7 cellular contexts compared by ENCODE assay signal in genomic region chr7:73213019-73213538, GRCh38.
A peak's percentile ranks its signal among the peaks of the same experiment; 100 is the strongest.
DNase-seq lines count a peak whose midpoint lies in the region; ATAC-seq, FAIRE-seq and TF ChIP-seq lines count a peak whose summit lies in the region.
"Not testable (repeated sequence)": the region's sequence is repeated elsewhere in the genome, so short reads cannot be mapped to it uniquely, and the experiment has no call there.

No MANE protein-coding gene starts in this region.

- H3K4me2 ChIP-seq in OCI-LY1 (ENCODE audit: low read length); K562 (ENCODE audit: insufficient read depth, low read length): not testable (repeated sequence)

- H3K4me1 ChIP-seq in OCI-LY1 (ENCODE audit: insufficient read depth, low read length, severe bottlenecking); K562 (replicated peaks in 1 of 2; ENCODE audit: control insufficient read depth in 2 of 2, insufficient read depth in 2 of 2, low read length in 2 of 2); right cardiac atrium (ENCODE audit: control insufficient read depth, insufficient read depth, low read length); mucosa of descending colon (ENCODE audit: low read depth): not testable (repeated sequence)

- CTCF ChIA-PET in K562 (lab: Yijun Ruan, JAX; ENCODE audit: low intra/inter-chr PET ratio) = not testable (repeated sequence)

- peak overlapping the region; percentile 21 for H3K4me3 Mint-ChIP-seq in stimulated activated memory B cell treated with anti-CD40 and anti-IgM and Interleukin-4, amounts not matched to agents 10 μg/mL and 1 μg/mL and 100 μg/mL, for 72 hours

- not testable (repeated sequence) for H3K36me3 ChIP-seq in OCI-LY1 (ENCODE audit: insufficient read depth, low read length); K562 (ENCODE audit: control insufficient read depth, insufficient read depth, low read length); mucosa of descending colon (ENCODE audit: low read depth)

- FAIRE-seq in K562 (lab: Jason Lieb, UNC) = not testable (repeated sequence)

- not testable (repeated sequence) for H3K4me3 ChIP-seq in OCI-LY1 (ENCODE audit: low read depth, low read length, poor library complexity, severe bottlenecking); K562; right cardiac atrium (ENCODE audit: low read length); mucosa of descending colon

- POLR2A ChIA-PET in K562 (lab: Yijun Ruan, JAX) = not testable (repeated sequence)

- peak; percentile 32 for ATAC-seq in GM21381 (IDR thresholded peaks at IDR 0.05; ENCODE audit: unreplicated experiment)
- ATAC-seq in HG02642 (IDR thresholded peaks at IDR 0.05; ENCODE audit: poor library complexity, unreplicated experiment) = peak; percentile 38
- peak; percentile 51 for ATAC-seq in K562
- peak; percentile 35 to 37 for ATAC-seq in right cardiac atrium
- ATAC-seq in mucosa of descending colon = peak; percentile 21
- ATAC-seq in stimulated activated memory B cell treated with anti-CD40 and anti-IgM and Interleukin-4, amounts not matched to agents 10 μg/mL and 1 μg/mL and 100 μg/mL, for 72 hours = peak; percentile 76

- BruUV-seq in K562 (replicated peaks; lab: Mats Ljungman, UMichigan) = not testable (repeated sequence)

- not testable (repeated sequence) for H3K79me2 ChIP-seq in OCI-LY1 (ENCODE audit: insufficient read depth, low read length); K562 (ENCODE audit: control insufficient read depth, insufficient read depth, low read length)

- H3F3A ChIP-seq in OCI-LY1 (ENCODE audit: insufficient read depth, low read length) = not testable (repeated sequence)

- H3K9ac ChIP-seq in OCI-LY1 (ENCODE audit: low read length); K562 (ENCODE audit: insufficient read depth in 1 of 2, low read depth in 2 of 2, low read length in 2 of 2): not testable (repeated sequence)

- not testable (repeated sequence) for TF ChIP-seq EP300 in K562 (IDR thresholded peaks at IDR 0.05; ENCODE audit: low read length)

- H3K9me3 Mint-ChIP-seq in stimulated activated memory B cell treated with anti-CD40 and anti-IgM and Interleukin-4, amounts not matched to agents 10 μg/mL and 1 μg/mL and 100 μg/mL, for 72 hours = not testable (repeated sequence)

- H3K9me1 ChIP-seq in K562 (ENCODE audit: control insufficient read depth, insufficient read depth, low read length) = not testable (repeated sequence)

- not testable (repeated sequence) for TF ChIP-seq RAD21 in K562 (CRISPR knock-in tag; conservative IDR thresholded peaks at IDR 0.05 in 1 of 2, IDR thresholded peaks at IDR 0.05 in 1 of 2)

- intact Hi-C loops in K562 (cut with micrococcal nuclease); right cardiac atrium (cut with DNase I); mucosa of descending colon (cut with DNase I, micrococcal nuclease): not testable (repeated sequence)

- not testable (repeated sequence) for H3K4me1 Mint-ChIP-seq in stimulated activated memory B cell treated with anti-CD40 and anti-IgM and Interleukin-4, amounts not matched to agents 10 μg/mL and 1 μg/mL and 100 μg/mL, for 72 hours

- not testable (repeated sequence) for H3K9me3 ChIP-seq in OCI-LY1 (ENCODE audit: low read length); K562 (replicated peaks; ENCODE audit: control insufficient read depth, insufficient read depth, low read depth, low read length); right cardiac atrium (ENCODE audit: control insufficient read depth, low read length); mucosa of descending colon

- WGBS in K562 (ENCODE audit: insufficient coverage, low coverage, missing lambda C conversion rate) = 19% methylated on average over 4 of the region's 10 CpGs
- WGBS in right cardiac atrium = 50% methylated on average over 5 of the region's 10 CpGs

- H3K27ac Mint-ChIP-seq in stimulated activated memory B cell treated with anti-CD40 and anti-IgM and Interleukin-4, amounts not matched to agents 10 μg/mL and 1 μg/mL and 100 μg/mL, for 72 hours = peak overlapping the region; percentile 30

- H4K20me1 ChIP-seq in OCI-LY1 (ENCODE audit: insufficient read depth, low read length); K562 (replicated peaks; ENCODE audit: control insufficient read depth, insufficient read depth, low read length): not testable (repeated sequence)

- H3K27me3 Mint-ChIP-seq in stimulated activated memory B cell treated with anti-CD40 and anti-IgM and Interleukin-4, amounts not matched to agents 10 μg/mL and 1 μg/mL and 100 μg/mL, for 72 hours = not testable (repeated sequence)

- H3K27me3 ChIP-seq in OCI-LY1 (ENCODE audit: insufficient read depth, low read length); K562 (ENCODE audit: control insufficient read depth in 2 of 2, insufficient read depth in 2 of 2, low read length in 2 of 2); right cardiac atrium (ENCODE audit: control insufficient read depth, insufficient read depth): not testable (repeated sequence)

- in situ Hi-C loops in K562 (cut with MboI) = not testable (repeated sequence)

- not testable (repeated sequence) for H2AFZ ChIP-seq in OCI-LY1 (ENCODE audit: low read length); K562 (ENCODE audit: low read depth, low read length)

- peak overlapping the region; percentile 43 for H3K27ac ChIP-seq in OCI-LY1 (ENCODE audit: low read depth, low read length, poor library complexity, severe bottlenecking)
- not testable (repeated sequence) for H3K27ac ChIP-seq in K562 (ENCODE audit: extremely low read depth, low read depth, low read length); right cardiac atrium (ENCODE audit: low read length)

- not testable (repeated sequence) for TF ChIP-seq CTCF in OCI-LY1 (IDR thresholded peaks at IDR 0.05; ENCODE audit: low read length); K562 (IDR thresholded peaks at IDR 0.05 in 2 of 3, conservative IDR thresholded peaks at IDR 0.05 in 1 of 3; ENCODE audit: insufficient read depth in 2 of 3, low read depth in 1 of 3, low read length in 3 of 3); mucosa of descending colon (IDR thresholded peaks at IDR 0.05)

- not testable (repeated sequence) for H3K9me2 ChIP-seq in OCI-LY1 (ENCODE audit: low read depth, low read length)

- H3K36me3 Mint-ChIP-seq in stimulated activated memory B cell treated with anti-CD40 and anti-IgM and Interleukin-4, amounts not matched to agents 10 μg/mL and 1 μg/mL and 100 μg/mL, for 72 hours = not testable (repeated sequence)

- TF ChIP-seq POLR2A in K562 (conservative IDR thresholded peaks at IDR 0.05) = not testable (repeated sequence)

- not testable (repeated sequence) for DNase-seq in K562 (ENCODE audit: extremely low read depth in 1 of 4, low spot score in 3 of 4)
- peak in 2 of 3 donors; percentile 47 to 55 for DNase-seq in right cardiac atrium
- DNase-seq in mucosa of descending colon = peak in 2 of 3 donors; percentile 23 to 62

Comparison
In these comparisons a context has a peak if more than half of its experiments do, and no peak if none do; other contexts are left out.
1. ATAC-seq: peak in every context shown above with its lines; median percentile 76 in stimulated activated memory B cell treated with anti-CD40 and anti-IgM and Interleukin-4, amounts not matched to agents 10 μg/mL and 1 μg/mL and 100 μg/mL, for 72 hours; 51 in K562; 38 in HG02642; 36 in right cardiac atrium; 32 in GM21381; 21 in mucosa of descending colon.